Comparison of ENCODE assay signal across 2 cellular contexts in genomic region chr15:30189754-30190153, GRCh38. TPM values are rescaled to one million over a fixed set of nuclear protein-coding genes. Genes with fewer than 3 reads are reported as not detected.
"Had no signal": no experiment of that assay in that cellular context is flagged by ENCODE, and none has a peak within 500 bp of the region (broad histone marks: within the 10 kb centered on the region; RNA-seq: fewer than 3 reads in every experiment).

No MANE protein-coding gene starts in this region.

RNA-seq across cellular contexts. Expression of gene GOLGA8T, which starts 54.9 kb away (rescaled TPM):
- total RNA-seq: LHCN-M2, M059J had no signal
